Comparison of ENCODE assay signal across 15 cellular contexts in the genomic region with DNA sequence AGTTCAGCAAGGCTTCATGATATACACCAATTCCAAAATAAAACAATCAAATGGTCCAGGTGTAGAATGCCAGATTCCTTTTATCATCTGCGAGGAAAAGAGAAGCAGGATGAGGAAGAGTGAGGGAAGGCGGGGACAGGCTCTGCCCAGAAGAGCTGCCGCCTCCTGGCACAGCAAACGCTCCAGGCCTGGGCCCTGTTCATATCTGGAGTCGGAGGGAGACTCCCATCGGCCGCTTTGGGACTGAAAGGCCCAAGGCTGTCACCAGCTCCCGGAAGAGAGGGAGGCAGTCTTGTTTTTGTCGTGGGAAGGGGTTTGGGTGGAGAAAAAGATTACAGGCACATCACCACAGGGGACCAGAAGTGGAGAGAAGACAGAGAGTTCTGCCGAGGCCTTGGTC. TPM values are rescaled to one million over a fixed set of nuclear protein-coding genes. Genes with fewer than 3 reads are reported as not detected.
DNase-seq lines count a peak whose midpoint lies in the region; ATAC-seq, FAIRE-seq and TF ChIP-seq lines count a peak whose summit lies in the region.
"Had no signal": no experiment of that assay in that cellular context is flagged by ENCODE, and none has a peak within 500 bp of the region (broad histone marks: within the 10 kb centered on the region; RNA-seq: fewer than 3 reads in every experiment).

No MANE protein-coding gene starts in this region.

- no peaks in the 10 kb centered on the region for H3K27me3 Mint-ChIP-seq in activated CD8-positive, alpha-beta T cell treated with anti-CD3 and anti-CD28 coated beads, Interleukin-2, amount 10 ng/mL, durations not matched to agents 7 days and 5 days (ENCODE audit: low read depth)
- H3K27me3 Mint-ChIP-seq in memory B cell = no peaks in the 10 kb centered on the region
- H3K27me3 Mint-ChIP-seq in naive thymus-derived CD4-positive, alpha-beta T cell = no peaks in the 10 kb centered on the region

- H3K9me3 Mint-ChIP-seq in activated CD8-positive, alpha-beta T cell treated with anti-CD3 and anti-CD28 coated beads, Interleukin-2, amount 10 ng/mL, durations not matched to agents 7 days and 5 days (ENCODE audit: insufficient read depth) = no peaks in the 10 kb centered on the region
- H3K9me3 Mint-ChIP-seq in memory B cell = no peaks in the 10 kb centered on the region
- H3K9me3 Mint-ChIP-seq in naive thymus-derived CD4-positive, alpha-beta T cell = no peaks in the 10 kb centered on the region

- H3K36me3 ChIP-seq in A673 (ENCODE audit: insufficient read depth, low read length, poor library complexity, severe bottlenecking) (peaks cover 23% of the 10 kb centered on the region), DND-41 (ENCODE audit: insufficient read depth, low read length) (peaks cover 70% of the 10 kb centered on the region)
- peaks cover 11 to 52% (median 11%) of the 10 kb centered on the region in 3 experiments for H3K36me3 ChIP-seq in naive thymus-derived CD4-positive, alpha-beta T cell (ENCODE audit: control insufficient read depth in 2 of 3, insufficient read depth in 3 of 3, low read length in 3 of 3)

- H3K27me3 ChIP-seq in A673 (replicated peaks; ENCODE audit: insufficient read depth, low read depth, low read length, poor library complexity) (no peaks in the 10 kb centered on the region), DND-41 (ENCODE audit: insufficient read depth, low read length, poor library complexity) (no peaks in the 10 kb centered on the region)
- no peaks in the 10 kb centered on the region for H3K27me3 ChIP-seq in naive thymus-derived CD4-positive, alpha-beta T cell (ENCODE audit: control insufficient read depth in 2 of 2, insufficient read depth in 2 of 2, low read length in 2 of 2)
- H3K27me3 ChIP-seq: right atrium auricular region had no signal

- H3K4me3 ChIP-seq in A673 (ENCODE audit: low read depth, low read length, poor library complexity, severe bottlenecking) = no peak overlapping the region
- no peak overlapping the region for H3K4me3 ChIP-seq in DND-41 (ENCODE audit: low read depth in 1 of 2, low read length in 2 of 2)
- H3K4me3 ChIP-seq in naive thymus-derived CD4-positive, alpha-beta T cell (ENCODE audit: low read length) = no peak overlapping the region
- H3K4me3 ChIP-seq: right atrium auricular region had no signal

- H3K27ac ChIP-seq in A673 (ENCODE audit: low read depth, low read length, poor library complexity, severe bottlenecking) = peak overlapping the region; percentile 23
- peak overlapping the region; percentile 45; the same call in 1 of the 2 replicates for H3K27ac ChIP-seq in DND-41 (ENCODE audit: low read length)
- H3K27ac ChIP-seq in naive thymus-derived CD4-positive, alpha-beta T cell (ENCODE audit: low read depth, low read length) = no peak overlapping the region
- H3K27ac ChIP-seq: right atrium auricular region had no signal

- H3K4me1 Mint-ChIP-seq in activated CD8-positive, alpha-beta T cell treated with anti-CD3 and anti-CD28 coated beads, Interleukin-2, amount 10 ng/mL, durations not matched to agents 7 days and 5 days (ENCODE audit: low read depth) = peaks cover 25% of the 10 kb centered on the region
- H3K4me1 Mint-ChIP-seq in memory B cell = peaks cover 39% of the 10 kb centered on the region
- H3K4me1 Mint-ChIP-seq in naive thymus-derived CD4-positive, alpha-beta T cell = peaks cover 0 to 16% (median 7%) of the 10 kb centered on the region in 7 donors

- FAIRE-seq in H54 (lab: Jason Lieb, UNC) = no peak
- FAIRE-seq: HepG2 had no signal

- TF ChIP-seq CTCF in A673 (conservative IDR thresholded peaks at IDR 0.05; ENCODE audit: low read depth, low read length) = no peak
- no peak for TF ChIP-seq CTCF in DND-41 (IDR thresholded peaks at IDR 0.05; ENCODE audit: borderline replicate concordance, extremely low read depth, low read length, poor library complexity, severe bottlenecking)

- H3K36me3 Mint-ChIP-seq in activated CD8-positive, alpha-beta T cell treated with anti-CD3 and anti-CD28 coated beads, Interleukin-2, amount 10 ng/mL, durations not matched to agents 7 days and 5 days (ENCODE audit: low read depth) = peaks cover 36% of the 10 kb centered on the region
- peaks cover 13% of the 10 kb centered on the region for H3K36me3 Mint-ChIP-seq in memory B cell
- peaks cover 0 to 23% (median 10%) of the 10 kb centered on the region in 5 donors for H3K36me3 Mint-ChIP-seq in naive thymus-derived CD4-positive, alpha-beta T cell

- H3K4me2 ChIP-seq in DND-41 (ENCODE audit: insufficient read depth, low read length) = no peak overlapping the region

- H3K27ac Mint-ChIP-seq in activated CD8-positive, alpha-beta T cell treated with anti-CD3 and anti-CD28 coated beads, Interleukin-2, amount 10 ng/mL, durations not matched to agents 7 days and 5 days = peak overlapping the region; percentile 25
- H3K27ac Mint-ChIP-seq in memory B cell = peak overlapping the region; percentile 96
- peak overlapping the region in 2 of 9 donors; percentile 36 to 42 for H3K27ac Mint-ChIP-seq in naive thymus-derived CD4-positive, alpha-beta T cell

- no TSS peak for BruUV-seq in A673 (replicated peaks; lab: Mats Ljungman, UMichigan)

- CTCF ChIA-PET in A673 (lab: Charles Lee) = no interaction called here
- CTCF ChIA-PET in activated CD8-positive, alpha-beta T cell treated with anti-CD3 and anti-CD28 coated beads, Interleukin-2, amount 10 ng/mL, durations not matched to agents 7 days and 5 days (lab: Charles Lee) = no interaction called here
- CTCF ChIA-PET in naive thymus-derived CD4-positive, alpha-beta T cell (lab: Charles Lee) = no interaction called here

- H3K79me2 ChIP-seq in DND-41 (ENCODE audit: insufficient read depth, low read length) = peaks cover 41% of the 10 kb centered on the region

- DNase-seq in A673 (ENCODE audit: low spot score) (no peak), DND-41 (no peak), memory B cell (ENCODE audit: low spot score in 2 of 2) (no peak), H54 (ENCODE audit: insufficient read length, low spot score) (no peak)
- no peak for DNase-seq in activated CD8-positive, alpha-beta T cell treated with anti-CD3 and anti-CD28 coated beads, Interleukin-2, amount 10 ng/mL, durations not matched to agents 7 days and 5 days
- no peak for DNase-seq in naive thymus-derived CD4-positive, alpha-beta T cell
- DNase-seq: activated CD4-positive, alpha-beta T cell treated with anti-CD3 and anti-CD28 coated beads for 4 hours; activated T-cell treated with anti-CD3 and anti-CD28 coated beads for 4 hours; erythroblast; NCI-H2029; T1000 had no signal

- peaks cover 10% of the 10 kb centered on the region; the same call in 1 of the 2 replicates for H4K20me1 ChIP-seq in DND-41 (ENCODE audit: insufficient read depth, low read length)

- POLR2A ChIA-PET in A673 (lab: Charles Lee; ENCODE audit: low non-redundant PET) = no interaction called here
- POLR2A ChIA-PET in activated CD8-positive, alpha-beta T cell treated with anti-CD3 and anti-CD28 coated beads, Interleukin-2, amount 10 ng/mL, durations not matched to agents 7 days and 5 days (lab: Charles Lee) = no interaction called here
- POLR2A ChIA-PET in naive thymus-derived CD4-positive, alpha-beta T cell (lab: Charles Lee) = no interaction called here

- H3K9me3 ChIP-seq in A673 (ENCODE audit: low read depth, low read length, poor library complexity, severe bottlenecking) (no peaks in the 10 kb centered on the region), DND-41 (ENCODE audit: insufficient read depth, low read length, severe bottlenecking) (no peaks in the 10 kb centered on the region)
- no peaks in the 10 kb centered on the region for H3K9me3 ChIP-seq in naive thymus-derived CD4-positive, alpha-beta T cell (ENCODE audit: control insufficient read depth in 2 of 3, low read length in 3 of 3)
- H3K9me3 ChIP-seq: right atrium auricular region had no signal

- ATAC-seq in DND-41 (ENCODE audit: insufficient read depth, low read depth) (no peak), memory B cell (ENCODE audit: low read depth) (no peak), GM21619 (IDR thresholded peaks at IDR 0.05; ENCODE audit: unreplicated experiment) (no peak), HG02852 (IDR thresholded peaks at IDR 0.05; ENCODE audit: unreplicated experiment) (no peak)
- no peak for ATAC-seq in activated CD8-positive, alpha-beta T cell treated with anti-CD3 and anti-CD28 coated beads, Interleukin-2, amount 10 ng/mL, durations not matched to agents 7 days and 5 days
- ATAC-seq in naive thymus-derived CD4-positive, alpha-beta T cell = no peak
- ATAC-seq: HepG2 had no signal

- H3K9ac ChIP-seq in DND-41 (ENCODE audit: low read depth, low read length) = no peak overlapping the region

- H3K4me3 Mint-ChIP-seq in activated CD8-positive, alpha-beta T cell treated with anti-CD3 and anti-CD28 coated beads, Interleukin-2, amount 10 ng/mL, durations not matched to agents 7 days and 5 days = no peak overlapping the region
- H3K4me3 Mint-ChIP-seq in memory B cell = peak overlapping the region; percentile 11
- no peak overlapping the region for H3K4me3 Mint-ChIP-seq in naive thymus-derived CD4-positive, alpha-beta T cell

- H2AFZ ChIP-seq in DND-41 (ENCODE audit: low read depth, low read length) = no peak overlapping the region

- H3K4me1 ChIP-seq in A673 (ENCODE audit: insufficient read depth, low read length, poor library complexity, severe bottlenecking) (no peaks in the 10 kb centered on the region), DND-41 (ENCODE audit: insufficient read depth, low read length) (peaks cover 2% of the 10 kb centered on the region)
- H3K4me1 ChIP-seq in naive thymus-derived CD4-positive, alpha-beta T cell (ENCODE audit: control insufficient read depth in 2 of 2, insufficient read depth in 2 of 2, low read length in 2 of 2) = peaks cover 1 to 2% of the 10 kb centered on the region in 2 donors
- H3K4me1 ChIP-seq: right atrium auricular region had no signal

- TF ChIP-seq POLR2A in H54 (IDR thresholded peaks at IDR 0.05; ENCODE audit: low read depth, low read length) = no peak

- intact Hi-C loops in A673 (cut with micrococcal nuclease; ENCODE audit: unreplicated experiment) = no loop called here
- intact Hi-C loops in naive thymus-derived CD4-positive, alpha-beta T cell (cut with micrococcal nuclease) = no loop called here

RNA-seq across cellular contexts. Expression of gene SLC25A19, which starts 29.0 kb away (rescaled TPM):
- 40.0 and 45.0 TPM in 2 replicates for total RNA-seq in A673 (2021)
- total RNA-seq in activated CD8-positive, alpha-beta T cell treated with anti-CD3 and anti-CD28 coated beads, Interleukin-2, amount 10 ng/mL, durations not matched to agents 7 days and 5 days = 10 to 100 TPM; 41.1 to 43.6 TPM
- 10 to 100 TPM; 15.6 to 42.5 (median 21.1) TPM for total RNA-seq in naive thymus-derived CD4-positive, alpha-beta T cell
- polyA plus RNA-seq in naive thymus-derived CD4-positive, alpha-beta T cell = 10 to 100 TPM; 13.0 to 15.5 TPM

RNA-seq across cellular contexts. Expression of gene MIF4GD, which starts 47.2 kb away (rescaled TPM):
- 14.7 and 22.4 TPM in 2 replicates for total RNA-seq in A673 (2021)
- 10 to 100 TPM; 52.1 to 56.3 TPM for total RNA-seq in activated CD8-positive, alpha-beta T cell treated with anti-CD3 and anti-CD28 coated beads, Interleukin-2, amount 10 ng/mL, durations not matched to agents 7 days and 5 days
- total RNA-seq in naive thymus-derived CD4-positive, alpha-beta T cell = 10 to 100 TPM; 26.9 to 39.4 (median 36.0) TPM
- 10 to 100 TPM; 84.3 to 90.0 TPM for polyA plus RNA-seq in naive thymus-derived CD4-positive, alpha-beta T cell

RNA-seq across cellular contexts. Expression of gene MRPS7, which starts 56.5 kb away (rescaled TPM):
- 103 and 105 TPM in 2 replicates for total RNA-seq in A673 (2021)
- total RNA-seq in activated CD8-positive, alpha-beta T cell treated with anti-CD3 and anti-CD28 coated beads, Interleukin-2, amount 10 ng/mL, durations not matched to agents 7 days and 5 days = 10 to 100 TPM; 62.1 to 66.1 TPM
- 10 to 100 TPM; 29.2 to 70.1 (median 34.4) TPM for total RNA-seq in naive thymus-derived CD4-positive, alpha-beta T cell
- polyA plus RNA-seq in naive thymus-derived CD4-positive, alpha-beta T cell = 100 to 1,000 TPM; 129 to 135 TPM

RNA-seq across cellular contexts. Expression of gene GGA3, which starts 56.8 kb away (rescaled TPM):
- total RNA-seq in A673 (2021) = 52.7 and 55.8 TPM in 2 replicates
- total RNA-seq in activated CD8-positive, alpha-beta T cell treated with anti-CD3 and anti-CD28 coated beads, Interleukin-2, amount 10 ng/mL, durations not matched to agents 7 days and 5 days = 10 to 100 TPM; 65.7 to 75.4 TPM
- total RNA-seq in naive thymus-derived CD4-positive, alpha-beta T cell = 100 to 1,000 TPM in 2 of 5 experiments, 10 to 100 TPM in 3; 79.6 to 128 (median 87.4) TPM
- polyA plus RNA-seq in naive thymus-derived CD4-positive, alpha-beta T cell = 10 to 100 TPM; 13.2 to 27.4 TPM
